1 cellular context compared by ENCODE assay signal in genomic region chr7:24779283-24779655, GRCh38.
TF ChIP-seq lines count a peak whose summit lies in the region.

No MANE protein-coding gene starts in this region.

TF ChIP-seq in K562, 482 proteins besides CTCF, POLR2A, EP300 and RAD21 (continued from another document):
- TF ChIP-seq ATF7 (IDR thresholded peaks at IDR 0.05) (peak; percentile 8; the same call in 1 of the 2 replicates), ZNF140 (CRISPR knock-in tag; IDR thresholded peaks at IDR 0.05) (no peak), NCOR1 (IDR thresholded peaks at IDR 0.05) (0 out of 2 replicates have a peak, but pooled peaks have one; percentile 17), TCFL5 (CRISPR knock-in tag; conservative IDR thresholded peaks at IDR 0.05) (no peak), THRB (CRISPR knock-in tag; conservative IDR thresholded peaks at IDR 0.05) (0 out of 2 replicates have a peak, but pooled peaks have one; percentile 55), CBFA2T2 (conservative IDR thresholded peaks at IDR 0.05) (no peak), GTF2E2 (tag; IDR thresholded peaks at IDR 0.05) (peak; percentile 2; the same call in 1 of the 2 replicates), ATF1 (CRISPR knock-in tag; IDR thresholded peaks at IDR 0.05) (no peak), ATF1 (tag; IDR thresholded peaks at IDR 0.05) (0 out of 2 replicates have a peak, but pooled peaks have one; percentile 4)
